ENCODE assay signal across 8 cellular contexts in genomic region chr1:904271-904950, GRCh38. TPM values are rescaled to one million over a fixed set of nuclear protein-coding genes. Genes with fewer than 3 reads are reported as not detected.
DNase-seq lines count a peak whose midpoint lies in the region; ATAC-seq and TF ChIP-seq lines count a peak whose summit lies in the region.

No MANE protein-coding gene starts in this region.

- peaks cover 12% of the 10 kb centered on the region for H3K4me1 Mint-ChIP-seq in activated naive CD4-positive, alpha-beta T cell treated with anti-CD3 and anti-CD28 coated beads, Interleukin-2, amount 10 ng/mL, durations not matched to agents 7 days and 5 days
- H3K4me1 Mint-ChIP-seq in glutamatergic neuron (ENCODE audit: low read depth, unreplicated experiment) = peaks cover 7% of the 10 kb centered on the region

- ATAC-seq in SK-N-SH treated with all-trans-retinoic acid at 6 μM for 48 hours = peak; percentile 86

- no peak overlapping the region for H3K27ac Mint-ChIP-seq in activated naive CD4-positive, alpha-beta T cell treated with anti-CD3 and anti-CD28 coated beads, Interleukin-2, amount 10 ng/mL, durations not matched to agents 7 days and 5 days
- no peak overlapping the region for H3K27ac Mint-ChIP-seq in glutamatergic neuron (ENCODE audit: unreplicated experiment)

- no peaks in the 10 kb centered on the region for H3K9me3 ChIP-seq in A673 (ENCODE audit: low read depth, low read length, poor library complexity, severe bottlenecking)

- intact Hi-C loops in A673 (cut with micrococcal nuclease; ENCODE audit: unreplicated experiment) = loop anchor here (2.0 kb wide), 1 partner anchor 36 kb away; no protein-coding TSS in a partner anchor
- intact Hi-C loops in posterior vena cava (cut with DNase I) = no loop called here

- peak; percentile 90 for DNase-seq in A673 (ENCODE audit: low spot score)
- DNase-seq in LHCN-M2 (ENCODE audit: low read depth) = peak; percentile 76
- peak; percentile 88 for DNase-seq in activated naive CD4-positive, alpha-beta T cell treated with anti-CD3 and anti-CD28 coated beads, Interleukin-2, amount 10 ng/mL, durations not matched to agents 7 days and 5 days
- peak; percentile 92 for DNase-seq in glutamatergic neuron
- peak; percentile 96 for DNase-seq in posterior vena cava (ENCODE audit: low spot score)
- peak; percentile 87 for DNase-seq in ureter (ENCODE audit: low spot score)

- H3K9me3 Mint-ChIP-seq in activated naive CD4-positive, alpha-beta T cell treated with anti-CD3 and anti-CD28 coated beads, Interleukin-2, amount 10 ng/mL, durations not matched to agents 7 days and 5 days = peaks cover 1% of the 10 kb centered on the region
- H3K9me3 Mint-ChIP-seq in glutamatergic neuron (ENCODE audit: unreplicated experiment) = peaks cover 9% of the 10 kb centered on the region

- no peaks in the 10 kb centered on the region for H3K27me3 ChIP-seq in A673 (replicated peaks; ENCODE audit: insufficient read depth, low read depth, low read length, poor library complexity)

- no peaks in the 10 kb centered on the region for H3K36me3 ChIP-seq in A673 (ENCODE audit: insufficient read depth, low read length, poor library complexity, severe bottlenecking)

- peaks cover 20% of the 10 kb centered on the region for H3K4me1 ChIP-seq in A673 (ENCODE audit: insufficient read depth, low read length, poor library complexity, severe bottlenecking)

- peak overlapping the region; percentile 54 for H3K4me3 ChIP-seq in A673 (ENCODE audit: low read depth, low read length, poor library complexity, severe bottlenecking)

- POLR2A ChIA-PET in A673 (lab: Charles Lee; ENCODE audit: low non-redundant PET) = no interaction called here

- peaks cover 78% of the 10 kb centered on the region for H3K27me3 Mint-ChIP-seq in activated naive CD4-positive, alpha-beta T cell treated with anti-CD3 and anti-CD28 coated beads, Interleukin-2, amount 10 ng/mL, durations not matched to agents 7 days and 5 days
- peaks cover 16% of the 10 kb centered on the region for H3K27me3 Mint-ChIP-seq in glutamatergic neuron (ENCODE audit: unreplicated experiment)

- TF ChIP-seq POLR2A in GM15510 (IDR thresholded peaks at IDR 0.05; ENCODE audit: borderline replicate concordance, extremely low read depth, insufficient read length) = peak; percentile 22

- CTCF ChIA-PET in A673 (lab: Charles Lee) = interaction anchor here (0.6 to 1.3 kb wide), 10 partner anchors 21 to 616 kb away, joined by 3 to 10 read pairs (median 4); no protein-coding TSS in a partner anchor
- CTCF ChIA-PET in activated naive CD4-positive, alpha-beta T cell treated with anti-CD3 and anti-CD28 coated beads, Interleukin-2, amount 10 ng/mL, durations not matched to agents 7 days and 5 days (lab: Charles Lee) = interaction anchor here (1.2 to 3.0 kb wide), 3 partner anchors 16 to 71 kb away, joined by 3 to 17 read pairs (median 5); no protein-coding TSS in a partner anchor

- H3K27ac ChIP-seq in A673 (ENCODE audit: low read depth, low read length, poor library complexity, severe bottlenecking) = peak overlapping the region; percentile 77

- TF ChIP-seq CTCF in A673 (conservative IDR thresholded peaks at IDR 0.05; ENCODE audit: low read depth, low read length) = peak; percentile 66
- peak; percentile 97 for TF ChIP-seq CTCF in glutamatergic neuron (IDR thresholded peaks at IDR 0.05; ENCODE audit: partially characterized antibody, unreplicated experiment)

- no TSS peak for BruUV-seq in A673 (replicated peaks; lab: Mats Ljungman, UMichigan)

- peak overlapping the region; percentile 60 for H3K4me3 Mint-ChIP-seq in activated naive CD4-positive, alpha-beta T cell treated with anti-CD3 and anti-CD28 coated beads, Interleukin-2, amount 10 ng/mL, durations not matched to agents 7 days and 5 days
- peak overlapping the region; percentile 65 for H3K4me3 Mint-ChIP-seq in glutamatergic neuron (ENCODE audit: unreplicated experiment)

- no peaks in the 10 kb centered on the region for H3K36me3 Mint-ChIP-seq in activated naive CD4-positive, alpha-beta T cell treated with anti-CD3 and anti-CD28 coated beads, Interleukin-2, amount 10 ng/mL, durations not matched to agents 7 days and 5 days
- no peaks in the 10 kb centered on the region for H3K36me3 Mint-ChIP-seq in glutamatergic neuron (ENCODE audit: unreplicated experiment)

TF ChIP-seq in SK-N-SH treated with all-trans-retinoic acid at 6 μM for 48 hours, 23 proteins besides CTCF, POLR2A, EP300 and RAD21:
- TF ChIP-seq, protein P1, sequence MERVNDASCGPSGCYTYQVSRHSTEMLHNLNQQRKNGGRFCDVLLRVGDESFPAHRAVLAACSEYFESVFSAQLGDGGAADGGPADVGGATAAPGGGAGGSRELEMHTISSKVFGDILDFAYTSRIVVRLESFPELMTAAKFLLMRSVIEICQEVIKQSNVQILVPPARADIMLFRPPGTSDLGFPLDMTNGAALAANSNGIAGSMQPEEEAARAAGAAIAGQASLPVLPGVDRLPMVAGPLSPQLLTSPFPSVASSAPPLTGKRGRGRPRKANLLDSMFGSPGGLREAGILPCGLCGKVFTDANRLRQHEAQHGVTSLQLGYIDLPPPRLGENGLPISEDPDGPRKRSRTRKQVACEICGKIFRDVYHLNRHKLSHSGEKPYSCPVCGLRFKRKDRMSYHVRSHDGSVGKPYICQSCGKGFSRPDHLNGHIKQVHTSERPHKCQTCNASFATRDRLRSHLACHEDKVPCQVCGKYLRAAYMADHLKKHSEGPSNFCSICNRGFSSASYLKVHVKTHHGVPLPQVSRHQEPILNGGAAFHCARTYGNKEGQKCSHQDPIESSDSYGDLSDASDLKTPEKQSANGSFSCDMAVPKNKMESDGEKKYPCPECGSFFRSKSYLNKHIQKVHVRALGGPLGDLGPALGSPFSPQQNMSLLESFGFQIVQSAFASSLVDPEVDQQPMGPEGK (CRISPR knock-in tag; IDR thresholded peaks at IDR 0.05; ENCODE audit: borderline replicate concordance) = no peak
- TF ChIP-seq ISL1 (CRISPR knock-in tag; IDR thresholded peaks at IDR 0.05) (no peak), ZNF8 (CRISPR knock-in tag; IDR thresholded peaks at IDR 0.05) (no peak), ZNF70 (CRISPR knock-in tag; IDR thresholded peaks at IDR 0.05) (no peak), GLIS3 (CRISPR knock-in tag; IDR thresholded peaks at IDR 0.05) (no peak), SNAI2 (CRISPR knock-in tag; IDR thresholded peaks at IDR 0.05) (no peak), BACH2 (CRISPR knock-in tag; IDR thresholded peaks at IDR 0.05; ENCODE audit: borderline replicate concordance) (no peak), CREB5 (CRISPR knock-in tag; IDR thresholded peaks at IDR 0.05; ENCODE audit: low read depth) (no peak), ZFP3 (CRISPR knock-in tag; IDR thresholded peaks at IDR 0.05) (no peak), ZC3H10 (CRISPR knock-in tag; IDR thresholded peaks at IDR 0.05) (no peak), RARB (CRISPR knock-in tag; IDR thresholded peaks at IDR 0.05) (no peak), ESRRG (CRISPR knock-in tag; IDR thresholded peaks at IDR 0.05) (no peak)
- TF ChIP-seq, protein P2, sequence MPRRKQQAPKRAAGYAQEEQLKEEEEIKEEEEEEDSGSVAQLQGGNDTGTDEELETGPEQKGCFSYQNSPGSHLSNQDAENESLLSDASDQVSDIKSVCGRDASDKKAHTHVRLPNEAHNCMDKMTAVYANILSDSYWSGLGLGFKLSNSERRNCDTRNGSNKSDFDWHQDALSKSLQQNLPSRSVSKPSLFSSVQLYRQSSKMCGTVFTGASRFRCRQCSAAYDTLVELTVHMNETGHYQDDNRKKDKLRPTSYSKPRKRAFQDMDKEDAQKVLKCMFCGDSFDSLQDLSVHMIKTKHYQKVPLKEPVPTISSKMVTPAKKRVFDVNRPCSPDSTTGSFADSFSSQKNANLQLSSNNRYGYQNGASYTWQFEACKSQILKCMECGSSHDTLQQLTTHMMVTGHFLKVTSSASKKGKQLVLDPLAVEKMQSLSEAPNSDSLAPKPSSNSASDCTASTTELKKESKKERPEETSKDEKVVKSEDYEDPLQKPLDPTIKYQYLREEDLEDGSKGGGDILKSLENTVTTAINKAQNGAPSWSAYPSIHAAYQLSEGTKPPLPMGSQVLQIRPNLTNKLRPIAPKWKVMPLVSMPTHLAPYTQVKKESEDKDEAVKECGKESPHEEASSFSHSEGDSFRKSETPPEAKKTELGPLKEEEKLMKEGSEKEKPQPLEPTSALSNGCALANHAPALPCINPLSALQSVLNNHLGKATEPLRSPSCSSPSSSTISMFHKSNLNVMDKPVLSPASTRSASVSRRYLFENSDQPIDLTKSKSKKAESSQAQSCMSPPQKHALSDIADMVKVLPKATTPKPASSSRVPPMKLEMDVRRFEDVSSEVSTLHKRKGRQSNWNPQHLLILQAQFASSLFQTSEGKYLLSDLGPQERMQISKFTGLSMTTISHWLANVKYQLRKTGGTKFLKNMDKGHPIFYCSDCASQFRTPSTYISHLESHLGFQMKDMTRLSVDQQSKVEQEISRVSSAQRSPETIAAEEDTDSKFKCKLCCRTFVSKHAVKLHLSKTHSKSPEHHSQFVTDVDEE (CRISPR knock-in tag; IDR thresholded peaks at IDR 0.05) = no peak

RNA-seq across cellular contexts. Expression of gene SAMD11, which starts 19.3 kb away (rescaled TPM):
- total RNA-seq in A673 (2021) (24.1 and 28.4 TPM in 2 replicates), LHCN-M2 (2014; rRNA removed) (1.1 and 3.4 TPM in 2 replicates), glutamatergic neuron (ENCODE audit: unreplicated experiment) (46.2 TPM), posterior vena cava (10 to 100 TPM; 16.5 to 38.0 TPM), ureter (13.9 TPM)
- 0.80 TPM for polyA plus RNA-seq in LHCN-M2 (2012)

RNA-seq across cellular contexts. Expression of gene NOC2L, which starts 54.6 kb away (rescaled TPM):
- total RNA-seq in A673 (2021) (197 and 214 TPM in 2 replicates), LHCN-M2 (2014; rRNA removed) (100 and 118 TPM in 2 replicates), glutamatergic neuron (ENCODE audit: unreplicated experiment) (90.3 TPM), posterior vena cava (10 to 100 TPM; 42.8 to 44.5 TPM), ureter (71.9 TPM)
- polyA plus RNA-seq in LHCN-M2 (2012) = 62.0 TPM

RNA-seq across cellular contexts. Expression of gene KLHL17, which starts 56.0 kb away (rescaled TPM):
- total RNA-seq in A673 (2021) (43.3 and 48.3 TPM in 2 replicates), LHCN-M2 (2014; rRNA removed) (13.7 and 22.8 TPM in 2 replicates), glutamatergic neuron (ENCODE audit: unreplicated experiment) (103 TPM), posterior vena cava (1 to 10 TPM; 8.5 to 8.9 TPM), ureter (8.6 TPM)
- polyA plus RNA-seq in LHCN-M2 (2012) = 6.3 TPM

Comparison
In these comparisons a context has a peak if more than half of its experiments do, and no peak if none do; other contexts are left out.
1. Peak in every context shown above with its lines: DNase-seq, ATAC-seq, H3K4me3 ChIP-seq and H3K27ac ChIP-seq.